Comparison of ENCODE assay signal across 8 cellular contexts in the genomic region with DNA sequence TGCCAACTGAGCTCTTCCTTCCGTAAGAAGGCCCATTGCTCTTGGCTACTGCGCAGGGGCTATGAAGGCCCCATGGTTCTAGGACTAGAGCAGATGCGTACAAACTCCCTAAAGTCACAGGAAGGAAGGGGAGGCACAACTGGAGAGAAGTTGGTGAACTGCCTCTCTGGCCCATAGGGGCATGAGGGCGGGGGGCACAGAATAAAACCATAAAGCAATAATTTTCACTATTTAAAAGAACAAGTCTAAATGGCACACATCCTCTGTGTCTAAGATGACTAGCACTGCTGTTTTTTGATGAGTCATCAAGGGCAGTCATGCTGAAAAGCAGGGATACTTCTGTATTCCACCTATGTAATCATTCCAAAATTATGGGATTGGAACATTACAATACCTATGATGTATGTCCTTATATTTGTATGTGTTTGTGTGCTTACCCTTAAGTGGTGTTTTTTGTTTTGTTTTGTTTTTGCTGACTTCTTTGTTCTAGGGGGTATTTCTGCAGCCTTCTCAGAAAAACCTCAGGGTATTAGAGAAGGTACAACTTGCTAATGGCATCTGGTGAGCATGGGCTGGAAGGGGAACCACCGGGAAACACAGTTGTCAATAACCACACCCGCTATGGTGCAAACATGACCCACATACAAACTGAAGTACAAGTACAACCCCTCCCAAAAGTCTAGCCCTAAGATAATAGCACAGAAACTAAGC. TPM values are rescaled to one million over a fixed set of nuclear protein-coding genes. Genes with fewer than 3 reads are reported as not detected.
DNase-seq lines count a peak whose midpoint lies in the region; ATAC-seq and TF ChIP-seq lines count a peak whose summit lies in the region.

No MANE protein-coding gene starts in this region.

- CTCF ChIA-PET in A673 (lab: Charles Lee) = no interaction called here

- TF ChIP-seq CTCF in A673 (conservative IDR thresholded peaks at IDR 0.05; ENCODE audit: low read depth, low read length) (no peak), nephron (IDR thresholded peaks at IDR 0.05; ENCODE audit: unreplicated experiment in 3 of 3) (no peak)

- BruUV-seq in A673 (replicated peaks; lab: Mats Ljungman, UMichigan) = no TSS peak

- H3K4me3 Mint-ChIP-seq in dendritic cell treated with granulocyte-macrophage colony-stimulating factor and Interleukin-4, amounts not matched to agents 40 ng/mL and 50 ng/mL, for 4 days = peak overlapping the region; percentile 42
- H3K4me3 Mint-ChIP-seq in nephron = no peak overlapping the region

- no peak overlapping the region for H3K4me3 ChIP-seq in A673 (ENCODE audit: low read depth, low read length, poor library complexity, severe bottlenecking)

- peak overlapping the region; percentile 88 for H3K27ac Mint-ChIP-seq in dendritic cell treated with granulocyte-macrophage colony-stimulating factor and Interleukin-4, amounts not matched to agents 40 ng/mL and 50 ng/mL, for 4 days
- H3K27ac Mint-ChIP-seq in nephron = peak overlapping the region; percentile 91 to 98 (median 92)

- H3K9me3 Mint-ChIP-seq in dendritic cell treated with granulocyte-macrophage colony-stimulating factor and Interleukin-4, amounts not matched to agents 40 ng/mL and 50 ng/mL, for 4 days = no peaks in the 10 kb centered on the region
- no peaks in the 10 kb centered on the region for H3K9me3 Mint-ChIP-seq in nephron

- H3K9me3 ChIP-seq in A673 (ENCODE audit: low read depth, low read length, poor library complexity, severe bottlenecking) = no peaks in the 10 kb centered on the region

- H3K36me3 ChIP-seq in A673 (ENCODE audit: insufficient read depth, low read length, poor library complexity, severe bottlenecking) = no peaks in the 10 kb centered on the region

- peaks cover 77% of the 10 kb centered on the region for H3K4me1 ChIP-seq in A673 (ENCODE audit: insufficient read depth, low read length, poor library complexity, severe bottlenecking)

- POLR2A ChIA-PET in A673 (lab: Charles Lee; ENCODE audit: low non-redundant PET) = interaction anchor here (0.7 kb wide), 1 partner anchor 8 kb away, joined by 3 read pairs; no protein-coding TSS in a partner anchor

- no peak for DNase-seq in A673 (ENCODE audit: low spot score)
- DNase-seq in SW480 (ENCODE audit: low spot score) = peak; percentile 54
- DNase-seq in DMS79 treated with DMSO at 0.1 percent for 48 hours (lab: John Stamatoyannopoulos, UW) = no peak

- H3K27me3 ChIP-seq in A673 (replicated peaks; ENCODE audit: insufficient read depth, low read depth, low read length, poor library complexity) = no peaks in the 10 kb centered on the region

- no peaks in the 10 kb centered on the region for H3K36me3 Mint-ChIP-seq in dendritic cell treated with granulocyte-macrophage colony-stimulating factor and Interleukin-4, amounts not matched to agents 40 ng/mL and 50 ng/mL, for 4 days (ENCODE audit: low read depth)
- no peaks in the 10 kb centered on the region for H3K36me3 Mint-ChIP-seq in nephron (ENCODE audit: low read depth)

- intact Hi-C loops in A673 (cut with micrococcal nuclease; ENCODE audit: unreplicated experiment) = no loop called here
- intact Hi-C loops in dendritic cell treated with granulocyte-macrophage colony-stimulating factor and Interleukin-4, amounts not matched to agents 40 ng/mL and 50 ng/mL, for 4 days (cut with micrococcal nuclease) = loop anchor here (5.0 to 10.0 kb wide), 2 partner anchors 36 to 138 kb away; partner anchors contain the start of genes B4GALT5 and SLC9A8

- H3K4me1 Mint-ChIP-seq in dendritic cell treated with granulocyte-macrophage colony-stimulating factor and Interleukin-4, amounts not matched to agents 40 ng/mL and 50 ng/mL, for 4 days (ENCODE audit: low read depth) = peaks cover 89% of the 10 kb centered on the region
- peaks cover 81% of the 10 kb centered on the region for H3K4me1 Mint-ChIP-seq in nephron

- ATAC-seq in GM18511 (IDR thresholded peaks at IDR 0.05; ENCODE audit: unreplicated experiment) (peak; percentile 58), HG03196 (IDR thresholded peaks at IDR 0.05; ENCODE audit: unreplicated experiment) (peak; percentile 55), GM19397 (IDR thresholded peaks at IDR 0.05; ENCODE audit: unreplicated experiment) (no peak)

- H3K27me3 Mint-ChIP-seq in dendritic cell treated with granulocyte-macrophage colony-stimulating factor and Interleukin-4, amounts not matched to agents 40 ng/mL and 50 ng/mL, for 4 days = no peaks in the 10 kb centered on the region
- H3K27me3 Mint-ChIP-seq in nephron (ENCODE audit: low read depth) = no peaks in the 10 kb centered on the region

- H3K27ac ChIP-seq in A673 (ENCODE audit: low read depth, low read length, poor library complexity, severe bottlenecking) = peak overlapping the region; percentile 64

RNA-seq across cellular contexts. Expression of gene B4GALT5, which starts 36.9 kb away (rescaled TPM):
- 60.7 and 78.0 TPM in 2 replicates for total RNA-seq in A673 (2021)
